In genomic region chr10:1266033-1266802, GRCh38 we compare ENCODE assay signal across 17 cellular contexts.
A peak's percentile ranks its signal among the peaks of the same experiment; 100 is the strongest.
DNase-seq lines count a peak whose midpoint lies in the region; ATAC-seq, FAIRE-seq and TF ChIP-seq lines count a peak whose summit lies in the region.
"Had no signal": no experiment of that assay in that cellular context is flagged by ENCODE, and none has a peak within 500 bp of the region (broad histone marks: within the 10 kb centered on the region; RNA-seq: fewer than 3 reads in every experiment).

No MANE protein-coding gene starts in this region.

- POLR2A ChIA-PET in K562 (lab: Yijun Ruan, JAX) (no interaction called here), PC-9 (lab: Charles Lee; ENCODE audit: unreplicated experiment) (no interaction called here)

- 7% methylated on average over 23 of the region's 36 CpGs for WGBS in K562 (ENCODE audit: insufficient coverage, low coverage, missing lambda C conversion rate)
- 51 to 85% methylated on average over 11 to 35 of the region's 36 CpGs for WGBS in testis, 2 donors

- peaks cover 10 to 21% of the 10 kb centered on the region in 2 experiments; a peak in 3 of 5 replicates for H3K27me3 ChIP-seq in K562 (ENCODE audit: control insufficient read depth in 2 of 2, insufficient read depth in 2 of 2, low read length in 2 of 2)
- H3K27me3 ChIP-seq in testis, result no peaks in the 10 kb centered on the region
- H3K27me3 ChIP-seq in PC-9 (ENCODE audit: insufficient read depth, low read depth), result peaks cover 37% of the 10 kb centered on the region; the same call in 1 of the 2 replicates
- H3K27me3 ChIP-seq: BLaER1 had no signal

- H3K27ac ChIP-seq in K562 (ENCODE audit: extremely low read depth, low read depth, low read length) (no peak overlapping the region), testis (no peak overlapping the region), PC-9 (no peak overlapping the region)
- H3K27ac ChIP-seq: BLaER1 had no signal

- in situ Hi-C loops in K562 (cut with MboI), result no loop called here

- TF ChIP-seq POLR2A in K562 (conservative IDR thresholded peaks at IDR 0.05), result no peak
- no peak for TF ChIP-seq POLR2A in testis (IDR thresholded peaks at IDR 0.05)

- no peaks in the 10 kb centered on the region for H3K36me3 ChIP-seq in K562 (ENCODE audit: control insufficient read depth, insufficient read depth, low read length)
- no peaks in the 10 kb centered on the region for H3K36me3 ChIP-seq in testis (ENCODE audit: low read depth, missing control alignments)
- no peaks in the 10 kb centered on the region for H3K36me3 ChIP-seq in PC-9 (ENCODE audit: low read depth)
- H3K36me3 ChIP-seq: BLaER1 had no signal

- no peaks in the 10 kb centered on the region for H3K9me1 ChIP-seq in K562 (ENCODE audit: control insufficient read depth, insufficient read depth, low read length)

- no peak for TF ChIP-seq RAD21 in K562 (CRISPR knock-in tag; conservative IDR thresholded peaks at IDR 0.05 in 1 of 2, IDR thresholded peaks at IDR 0.05 in 1 of 2)

- H2AFZ ChIP-seq in K562 (ENCODE audit: low read depth, low read length) (no peak overlapping the region), PC-9 (no peak overlapping the region)

- DNase-seq in activated CD4-positive, alpha-beta T cell treated with anti-CD3 and anti-CD28 coated beads for 1 hour, result peak; percentile 4
- DNase-seq in activated CD4-positive, alpha-beta T cell treated with anti-CD3 and anti-CD28 coated beads, Interleukin-2, amount 50 U/mL, for 1 hour, result no peak
- no peak for DNase-seq in K562 (ENCODE audit: extremely low read depth in 1 of 4, low spot score in 3 of 4)
- DNase-seq in mucosa of gallbladder (ENCODE audit: low spot score), result peak; percentile 6
- DNase-seq in testis, result no peak
- DNase-seq in hepatic stellate cell (ENCODE audit: low spot score), result no peak
- DNase-seq in PC-9, result no peak
- DNase-seq: 8988T; AML-193; Caco-2; CD8-positive, alpha-beta memory T cell; DND-41; GDM1; GOT3; H9 had no signal

- H3K9me3 ChIP-seq in K562 (replicated peaks; ENCODE audit: control insufficient read depth, insufficient read depth, low read depth, low read length) (no peaks in the 10 kb centered on the region), testis (no peaks in the 10 kb centered on the region), PC-9 (ENCODE audit: insufficient read depth, low read depth) (no peaks in the 10 kb centered on the region)
- H3K9me3 ChIP-seq: BLaER1, Caco-2 had no signal

- H4K20me1 ChIP-seq in K562 (replicated peaks; ENCODE audit: control insufficient read depth, insufficient read depth, low read length), result no peaks in the 10 kb centered on the region
- H4K20me1 ChIP-seq in PC-9 (ENCODE audit: insufficient read depth), result no peaks in the 10 kb centered on the region
- H4K20me1 ChIP-seq: BLaER1 had no signal

- intact Hi-C loops in K562 (cut with micrococcal nuclease), result no loop called here
- intact Hi-C loops in testis (cut with DNase I; ENCODE audit: low total_unique reads), result no loop called here
- intact Hi-C loops in PC-9 (cut with micrococcal nuclease; ENCODE audit: unreplicated experiment), result no loop called here

- no peak for TF ChIP-seq EP300 in K562 (IDR thresholded peaks at IDR 0.05; ENCODE audit: low read length)

- TF ChIP-seq CTCF in K562 (IDR thresholded peaks at IDR 0.05 in 2 of 3, conservative IDR thresholded peaks at IDR 0.05 in 1 of 3; ENCODE audit: insufficient read depth in 2 of 3, low read depth in 1 of 3, low read length in 3 of 3) (no peak), testis (IDR thresholded peaks at IDR 0.05) (no peak), PC-9 (conservative IDR thresholded peaks at IDR 0.05) (no peak)

- no peak overlapping the region for H3K9ac ChIP-seq in K562 (ENCODE audit: insufficient read depth in 1 of 2, low read depth in 2 of 2, low read length in 2 of 2)
- H3K9ac ChIP-seq: BLaER1 had no signal

- H3K4me3 ChIP-seq in K562 (no peak overlapping the region), testis (peak overlapping the region; percentile 19 to 49), PC-9 (no peak overlapping the region)
- H3K4me3 ChIP-seq: BLaER1 had no signal

- H3K4me2 ChIP-seq in K562 (ENCODE audit: insufficient read depth, low read length), result no peak overlapping the region
- H3K4me2 ChIP-seq in PC-9, result no peak overlapping the region
- H3K4me2 ChIP-seq: BLaER1 had no signal

- no peak for ATAC-seq in K562

- H3K9me2 ChIP-seq in PC-9 (ENCODE audit: insufficient read depth), result no peaks in the 10 kb centered on the region

- no peak for FAIRE-seq in K562 (lab: Jason Lieb, UNC)
- FAIRE-seq: GM12892 had no signal

- no peaks in the 10 kb centered on the region for H3F3A ChIP-seq in PC-9 (ENCODE audit: insufficient read depth, low read depth)

- H3K4me1 ChIP-seq in K562 (replicated peaks in 1 of 2; ENCODE audit: control insufficient read depth in 2 of 2, insufficient read depth in 2 of 2, low read length in 2 of 2) (no peaks in the 10 kb centered on the region; a peak in 1 of 5 replicates), testis (no peaks in the 10 kb centered on the region), PC-9 (replicated peaks; ENCODE audit: insufficient read depth) (no peaks in the 10 kb centered on the region)
- H3K4me1 ChIP-seq: BLaER1, Caco-2 had no signal

- no peaks in the 10 kb centered on the region for H3K79me2 ChIP-seq in K562 (ENCODE audit: control insufficient read depth, insufficient read depth, low read length)
- no peaks in the 10 kb centered on the region for H3K79me2 ChIP-seq in PC-9 (ENCODE audit: low read depth)

- CTCF ChIA-PET in K562 (lab: Yijun Ruan, JAX; ENCODE audit: low intra/inter-chr PET ratio), result no interaction called here
- CTCF ChIA-PET in PC-9 (lab: Charles Lee), result no interaction called here

- BruUV-seq in K562 (replicated peaks; lab: Mats Ljungman, UMichigan) (no TSS peak), PC-9 (replicated peaks; lab: Mats Ljungman, UMichigan) (no TSS peak)

TF ChIP-seq in K562, 482 proteins besides CTCF, POLR2A, EP300 and RAD21 (continues in another document):
- TF ChIP-seq CEBPZ (IDR thresholded peaks at IDR 0.05; ENCODE audit: borderline replicate concordance, low read depth, low read length), result no peak
- TF ChIP-seq ZNF232 (CRISPR knock-in tag; IDR thresholded peaks at IDR 0.05), result no peak
- TF ChIP-seq CHD4 (IDR thresholded peaks at IDR 0.05; ENCODE audit: insufficient read depth, insufficient replicate concordance, low read depth, low read length, poor library complexity, severe bottlenecking), result no peak
- TF ChIP-seq HINFP (tag; conservative IDR thresholded peaks at IDR 0.05; ENCODE audit: low read depth), result no peak
- TF ChIP-seq NCOA2 (IDR thresholded peaks at IDR 0.05; ENCODE audit: partially characterized antibody in 2 of 2), result no peak
- TF ChIP-seq LCOR (CRISPR knock-in tag; IDR thresholded peaks at IDR 0.05), result no peak
- no peak for TF ChIP-seq ZKSCAN8 (CRISPR knock-in tag; IDR thresholded peaks at IDR 0.05)
- no peak for TF ChIP-seq ATF7 (IDR thresholded peaks at IDR 0.05)
- TF ChIP-seq POLR2AphosphoS5 (IDR thresholded peaks at IDR 0.05; ENCODE audit: control insufficient read depth, insufficient read depth, low read depth, low read length), result no peak
- peak; percentile 48 for TF ChIP-seq L3MBTL2 (IDR thresholded peaks at IDR 0.05)
- no peak for TF ChIP-seq SNRNP70 (optimal IDR thresholded peaks at IDR 0.05; ENCODE audit: low read depth, low read length)
- TF ChIP-seq ZNF217 (CRISPR knock-in tag; IDR thresholded peaks at IDR 0.05), result no peak
- TF ChIP-seq SIN3B (IDR thresholded peaks at IDR 0.05; ENCODE audit: low read depth), result no peak
- no peak for TF ChIP-seq SAP30 (IDR thresholded peaks at IDR 0.05; ENCODE audit: borderline replicate concordance, insufficient read depth, low read depth, low read length, poor library complexity, severe bottlenecking)
- TF ChIP-seq NRF1 (conservative IDR thresholded peaks at IDR 0.05 in 1 of 2, IDR thresholded peaks at IDR 0.05 in 1 of 2), result 0 out of 4 replicates have a peak, but pooled peaks of 1 of the 2 experiments have one; percentile 13

Comparison
In these comparisons a context has a peak if more than half of its experiments do, and no peak if none do; other contexts are left out.
1. DNase-seq: peak in activated CD4-positive, alpha-beta T cell treated with anti-CD3 and anti-CD28 coated beads for 1 hour (single experiment) and mucosa of gallbladder (single experiment); none in activated CD4-positive, alpha-beta T cell treated with anti-CD3 and anti-CD28 coated beads, Interleukin-2, amount 50 U/mL, for 1 hour (single experiment), K562 (0 of 4), testis (single experiment), hepatic stellate cell (single experiment) and PC-9 (0 of 2).
2. H3K4me3 ChIP-seq: peak in testis (2 of 2); none in K562 (single experiment) and PC-9 (single experiment).